In genomic region chr1:194776657-194777056, GRCh38 we compare ENCODE assay signal across 24 cellular contexts.
"Had no signal": no experiment of that assay in that cellular context is flagged by ENCODE, and none has a peak within 500 bp of the region (broad histone marks: within the 10 kb centered on the region; RNA-seq: fewer than 3 reads in every experiment).

No MANE protein-coding gene starts in this region.

- H3K9me3 ChIP-seq: colonic mucosa, esophagus muscularis mucosa, esophagus squamous epithelium, gastrocnemius medialis had no signal

- H3K4me3 ChIP-seq: colonic mucosa, coronary artery, dorsolateral prefrontal cortex, esophagus muscularis mucosa, esophagus squamous epithelium, gastrocnemius medialis, gastroesophageal sphincter, heart left ventricle, heart right ventricle had no signal

- ATAC-seq: effector memory CD8-positive, alpha-beta T cell; esophagus mucosa; foreskin keratinocyte; gastrocnemius medialis; gastroesophageal sphincter; heart left ventricle; heart right ventricle had no signal

- DNase-seq: colonic mucosa; cortex of kidney; dermis blood vessel endothelial cell; dorsolateral prefrontal cortex; effector CD4-positive, alpha-beta T cell; effector CD8-positive, alpha-beta T cell; effector memory CD4-positive, alpha-beta T cell; effector memory CD8-positive, alpha-beta T cell; endodermal cell; erythroblast; esophagus squamous epithelium; foreskin fibroblast; foreskin keratinocyte; foreskin melanocyte; gastrocnemius medialis; glutamatergic neuron; head of caudate nucleus; heart left ventricle; heart right ventricle had no signal

- H3K27me3 ChIP-seq: colonic mucosa, dorsolateral prefrontal cortex, esophagus muscularis mucosa, esophagus squamous epithelium, foreskin keratinocyte, gastrocnemius medialis, gastroesophageal sphincter, heart right ventricle had no signal

- H3K4me1 ChIP-seq: colonic mucosa, esophagus muscularis mucosa, esophagus squamous epithelium, foreskin keratinocyte, gastrocnemius medialis, gastroesophageal sphincter, heart left ventricle, heart right ventricle had no signal

- H3K27ac ChIP-seq: colonic mucosa, coronary artery, dorsolateral prefrontal cortex, epithelial cell of prostate, esophagus muscularis mucosa, esophagus squamous epithelium, foreskin keratinocyte, gastrocnemius medialis, gastroesophageal sphincter, heart left ventricle, heart right ventricle had no signal

- H3K36me3 ChIP-seq: colonic mucosa, esophagus muscularis mucosa, esophagus squamous epithelium, gastrocnemius medialis, gastroesophageal sphincter, heart left ventricle, heart right ventricle had no signal
